Comparison of ENCODE assay signal across 13 cellular contexts in genomic region chr2:17166506-17166905, GRCh38.
DNase-seq lines count a peak whose midpoint lies in the region; TF ChIP-seq lines count a peak whose summit lies in the region.
"Had no signal": no experiment of that assay in that cellular context is flagged by ENCODE, and none has a peak within 500 bp of the region (broad histone marks: within the 10 kb centered on the region; RNA-seq: fewer than 3 reads in every experiment).

No MANE protein-coding gene starts in this region.

- peak overlapping the region; percentile 5 for H3K27ac ChIP-seq in thymus (ENCODE audit: low read depth)
- H3K27ac ChIP-seq: gastroesophageal sphincter, right lobe of liver had no signal

- TF ChIP-seq CTCF in CD14-positive monocyte (IDR thresholded peaks at IDR 0.05) (no peak), Calu3 (IDR thresholded peaks at IDR 0.05; ENCODE audit: unreplicated experiment) (no peak)

- no peak overlapping the region for H3K4me3 Mint-ChIP-seq in CD14-positive monocyte
- H3K4me3 Mint-ChIP-seq in Calu3 (ENCODE audit: low read depth, unreplicated experiment) = no peak overlapping the region
- H3K4me3 Mint-ChIP-seq: central memory CD8-positive, alpha-beta T cell had no signal

- intact Hi-C loops in CD14-positive monocyte (cut with micrococcal nuclease) (no loop called here), Calu3 (cut with micrococcal nuclease; ENCODE audit: unreplicated experiment) (no loop called here)

- H3K27ac Mint-ChIP-seq in CD14-positive monocyte (no peak overlapping the region), Calu3 (ENCODE audit: unreplicated experiment) (no peak overlapping the region)

- no peaks in the 10 kb centered on the region for H3K9me3 ChIP-seq in thymus (ENCODE audit: control insufficient read depth)
- H3K9me3 ChIP-seq: gastroesophageal sphincter, right lobe of liver had no signal

- BruUV-seq in Calu3 (replicated peaks; lab: Mats Ljungman, UMichigan) = no TSS peak

- H3K4me3 ChIP-seq in thymus (ENCODE audit: low read length) = no peak overlapping the region
- H3K4me3 ChIP-seq: gastroesophageal sphincter, right lobe of liver had no signal

- H3K9me3 Mint-ChIP-seq in CD14-positive monocyte (no peaks in the 10 kb centered on the region), Calu3 (ENCODE audit: low read depth, unreplicated experiment) (peaks cover 4% of the 10 kb centered on the region)

- H3K36me3 Mint-ChIP-seq in CD14-positive monocyte (no peaks in the 10 kb centered on the region), Calu3 (ENCODE audit: insufficient read depth, unreplicated experiment) (no peaks in the 10 kb centered on the region)

- no peaks in the 10 kb centered on the region for H3K36me3 ChIP-seq in thymus (ENCODE audit: control insufficient read depth, insufficient read depth)
- H3K36me3 ChIP-seq: gastroesophageal sphincter, right lobe of liver had no signal

- no peaks in the 10 kb centered on the region for H3K4me1 ChIP-seq in thymus (ENCODE audit: control insufficient read depth, insufficient read depth, low read length)
- H3K4me1 ChIP-seq: gastroesophageal sphincter, right lobe of liver had no signal

- CTCF ChIA-PET in Calu3 (lab: Charles Lee) = no interaction called here

- no peaks in the 10 kb centered on the region for H3K27me3 ChIP-seq in thymus (ENCODE audit: control insufficient read depth, insufficient read depth)
- H3K27me3 ChIP-seq: gastroesophageal sphincter, right lobe of liver had no signal

- WGBS in thymus = 89% methylated on average over 4 of the region's 4 CpGs

- H3K4me1 Mint-ChIP-seq in CD14-positive monocyte = no peaks in the 10 kb centered on the region
- H3K4me1 Mint-ChIP-seq in Calu3 (ENCODE audit: low read depth, unreplicated experiment) = no peaks in the 10 kb centered on the region
- H3K4me1 Mint-ChIP-seq: central memory CD8-positive, alpha-beta T cell had no signal

- DNase-seq in NCI-H345 (lab: John Stamatoyannopoulos, UW) = peak; percentile 36
- no peak for DNase-seq in NCI-H345 treated with DMSO at 0.1 percent for 48 hours (lab: John Stamatoyannopoulos, UW; ENCODE audit: unreplicated experiment)
- peak; percentile 15 for DNase-seq in NCI-H748 treated with DMSO at 0.1 percent for 48 hours (lab: John Stamatoyannopoulos, UW)
- peak; percentile 2 for DNase-seq in fibroblast of the conjunctiva (ENCODE audit: low read depth)
- DNase-seq in CD14-positive monocyte (ENCODE audit: low spot score) = no peak
- no peak for DNase-seq in T-helper 9 cell
- DNase-seq in Calu3 = no peak
- DNase-seq: GDM1, mesendoderm, right lobe of liver had no signal

- peaks cover 0 to 2% (median 0%) of the 10 kb centered on the region in 3 donors for H3K27me3 Mint-ChIP-seq in CD14-positive monocyte (ENCODE audit: low read depth in 3 of 3)
- no peaks in the 10 kb centered on the region for H3K27me3 Mint-ChIP-seq in Calu3 (ENCODE audit: unreplicated experiment)
- H3K27me3 Mint-ChIP-seq: central memory CD8-positive, alpha-beta T cell had no signal

Comparison
In these comparisons a context has a peak if more than half of its experiments do, and no peak if none do; other contexts are left out.
1. DNase-seq: peak in NCI-H345 (single experiment), NCI-H748 treated with DMSO at 0.1 percent for 48 hours (single experiment) and fibroblast of the conjunctiva (single experiment); none in NCI-H345 treated with DMSO at 0.1 percent for 48 hours (single experiment), CD14-positive monocyte (single experiment), T-helper 9 cell (single experiment) and Calu3 (single experiment).